In genomic region chr4:3051141-3051897, GRCh38 we compare ENCODE assay signal across 5 cellular contexts. TPM values are rescaled to one million over a fixed set of nuclear protein-coding genes. Genes with fewer than 3 reads are reported as not detected.
"Had no signal": no experiment of that assay in that cellular context is flagged by ENCODE, and none has a peak within 500 bp of the region (broad histone marks: within the 10 kb centered on the region; RNA-seq: fewer than 3 reads in every experiment).

No MANE protein-coding gene starts in this region.

RNA-seq across cellular contexts. Expression of gene HTT-AS, which starts 23.0 kb away (rescaled TPM):
- total RNA-seq: HepG2, HT-29, HT1080, IMR-90 had no signal
- polyA plus RNA-seq: HepG2, IgD-negative memory B cell, IMR-90 had no signal
